ENCODE assay signal across 1 cellular context in genomic region chr1:203075249-203076030, GRCh38.
TF ChIP-seq lines count a peak whose summit lies in the region.

No MANE protein-coding gene starts in this region.

TF ChIP-seq in GM23338, 12 proteins besides CTCF, POLR2A, EP300 and RAD21 (continued from another document):
- no peak for TF ChIP-seq ZNF462 (CRISPR knock-in tag; IDR thresholded peaks at IDR 0.05)
- TF ChIP-seq ZNF114 (CRISPR knock-in tag; IDR thresholded peaks at IDR 0.05) = no peak
- TF ChIP-seq CREB1 (CRISPR knock-in tag; IDR thresholded peaks at IDR 0.05; ENCODE audit: low read depth) = no peak
- no peak for TF ChIP-seq JUNB (IDR thresholded peaks at IDR 0.05; ENCODE audit: unreplicated experiment)
- no peak for TF ChIP-seq STAT1 (IDR thresholded peaks at IDR 0.05; ENCODE audit: unreplicated experiment)
- TF ChIP-seq, protein P1, sequence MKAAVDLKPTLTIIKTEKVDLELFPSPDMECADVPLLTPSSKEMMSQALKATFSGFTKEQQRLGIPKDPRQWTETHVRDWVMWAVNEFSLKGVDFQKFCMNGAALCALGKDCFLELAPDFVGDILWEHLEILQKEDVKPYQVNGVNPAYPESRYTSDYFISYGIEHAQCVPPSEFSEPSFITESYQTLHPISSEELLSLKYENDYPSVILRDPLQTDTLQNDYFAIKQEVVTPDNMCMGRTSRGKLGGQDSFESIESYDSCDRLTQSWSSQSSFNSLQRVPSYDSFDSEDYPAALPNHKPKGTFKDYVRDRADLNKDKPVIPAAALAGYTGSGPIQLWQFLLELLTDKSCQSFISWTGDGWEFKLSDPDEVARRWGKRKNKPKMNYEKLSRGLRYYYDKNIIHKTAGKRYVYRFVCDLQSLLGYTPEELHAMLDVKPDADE (IDR thresholded peaks at IDR 0.05) = no peak
